Comparison of ENCODE assay signal across 1 cellular context in the genomic region with DNA sequence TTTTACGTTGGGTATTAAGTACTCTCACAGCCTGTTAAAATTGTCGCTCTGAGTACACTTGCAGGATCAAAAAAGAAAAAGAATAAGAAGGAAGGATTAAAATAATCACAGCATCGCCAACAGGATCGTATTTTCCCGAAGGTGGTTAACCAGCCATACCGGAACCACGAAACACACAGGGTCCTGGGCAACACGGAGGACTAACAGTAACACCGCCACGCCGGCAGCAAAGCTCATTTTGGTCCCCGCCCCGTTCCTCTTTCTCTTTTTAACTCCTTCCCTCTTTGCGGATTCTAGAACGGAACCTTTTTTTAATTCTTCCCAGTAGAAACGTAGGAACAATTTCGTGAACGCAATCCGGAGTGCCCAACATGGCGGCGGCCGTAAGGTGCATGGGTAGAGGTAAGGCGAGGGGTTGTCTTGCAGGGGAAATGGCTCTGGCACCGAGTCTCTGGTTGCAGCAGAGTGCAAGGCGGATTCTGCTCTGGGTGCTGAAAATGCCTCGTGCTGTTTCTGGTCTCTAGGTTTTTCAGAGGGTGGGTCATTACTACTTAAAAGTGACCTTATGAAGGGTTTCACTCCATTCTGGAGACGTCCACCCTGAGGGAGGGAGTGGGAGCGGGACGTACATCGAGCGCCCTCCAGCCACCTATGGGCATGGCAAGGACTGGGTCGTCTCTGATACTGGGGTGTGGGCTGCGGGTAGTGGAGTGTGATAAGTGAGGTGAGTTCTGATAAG.
TF ChIP-seq lines count a peak whose summit lies in the region.

A gene (plus strand): TSS at position 353 of the 739 bp plus-strand sequence. CDS start 19 bp downstream, at position 372.

TF ChIP-seq in HepG2, 621 proteins besides CTCF, POLR2A, EP300 and RAD21 (continued from another document and continues in another):
- no peak; the same call in 1 of the 2 replicates for TF ChIP-seq SSRP1 (CRISPR knock-in tag; IDR thresholded peaks at IDR 0.05)
- peak; percentile 91 for TF ChIP-seq ZMYM4 (CRISPR knock-in tag; IDR thresholded peaks at IDR 0.05)
- peak; percentile 90; the same call in 1 of the 2 replicates for TF ChIP-seq SMAD9 (CRISPR knock-in tag; IDR thresholded peaks at IDR 0.05)
- no peak for TF ChIP-seq ZNF841 (CRISPR knock-in tag; IDR thresholded peaks at IDR 0.05; ENCODE audit: borderline replicate concordance)
- TF ChIP-seq, protein P1, sequence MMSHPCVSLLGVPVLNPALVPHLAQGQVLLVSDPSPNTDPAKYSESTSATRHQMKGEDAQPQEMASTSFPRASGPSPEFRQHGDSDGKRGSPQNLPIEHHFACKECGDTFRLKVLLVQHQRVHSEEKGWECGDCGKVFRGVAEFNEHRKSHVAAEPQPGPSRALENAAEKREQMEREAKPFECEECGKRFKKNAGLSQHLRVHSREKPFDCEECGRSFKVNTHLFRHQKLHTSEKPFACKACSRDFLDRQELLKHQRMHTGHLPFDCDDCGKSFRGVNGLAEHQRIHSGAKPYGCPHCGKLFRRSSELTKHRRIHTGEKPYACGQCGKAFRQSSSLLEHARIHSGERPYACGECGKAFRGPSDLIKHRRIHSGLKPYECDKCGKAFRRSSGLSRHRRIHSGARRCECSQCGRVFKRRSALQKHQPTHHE (CRISPR knock-in tag; IDR thresholded peaks at IDR 0.05; ENCODE audit: borderline replicate concordance): no peak; the same call in 1 of the 2 replicates
- peak; percentile 88 for TF ChIP-seq KMT2B (CRISPR knock-in tag; IDR thresholded peaks at IDR 0.05)
- TF ChIP-seq MBNL3 (CRISPR knock-in tag; conservative IDR thresholded peaks at IDR 0.05): no peak; the same call in 1 of the 2 replicates
- peak; percentile 60 for TF ChIP-seq HNRNPK (IDR thresholded peaks at IDR 0.05; ENCODE audit: low read depth, low read length, poor library complexity, severe bottlenecking)
- peak; percentile 95 for TF ChIP-seq REPIN1 (CRISPR knock-in tag; IDR thresholded peaks at IDR 0.05; ENCODE audit: borderline replicate concordance, low read depth)
- TF ChIP-seq POLR2AphosphoS2 (IDR thresholded peaks at IDR 0.05; ENCODE audit: low read depth, low read length): no peak
- TF ChIP-seq HNRNPL (IDR thresholded peaks at IDR 0.05; ENCODE audit: low read depth, low read length): peak; percentile 46; the same call in 1 of the 2 replicates
- TF ChIP-seq FOXO1 (CRISPR knock-in tag; IDR thresholded peaks at IDR 0.05): peak; percentile 46; the same call in 1 of the 2 replicates
- TF ChIP-seq, protein P2, sequence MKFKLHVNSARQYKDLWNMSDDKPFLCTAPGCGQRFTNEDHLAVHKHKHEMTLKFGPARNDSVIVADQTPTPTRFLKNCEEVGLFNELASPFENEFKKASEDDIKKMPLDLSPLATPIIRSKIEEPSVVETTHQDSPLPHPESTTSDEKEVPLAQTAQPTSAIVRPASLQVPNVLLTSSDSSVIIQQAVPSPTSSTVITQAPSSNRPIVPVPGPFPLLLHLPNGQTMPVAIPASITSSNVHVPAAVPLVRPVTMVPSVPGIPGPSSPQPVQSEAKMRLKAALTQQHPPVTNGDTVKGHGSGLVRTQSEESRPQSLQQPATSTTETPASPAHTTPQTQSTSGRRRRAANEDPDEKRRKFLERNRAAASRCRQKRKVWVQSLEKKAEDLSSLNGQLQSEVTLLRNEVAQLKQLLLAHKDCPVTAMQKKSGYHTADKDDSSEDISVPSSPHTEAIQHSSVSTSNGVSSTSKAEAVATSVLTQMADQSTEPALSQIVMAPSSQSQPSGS (CRISPR knock-in tag; IDR thresholded peaks at IDR 0.05): peak; percentile 80; the same call in 1 of the 2 replicates
- TF ChIP-seq KAT8 (CRISPR knock-in tag; IDR thresholded peaks at IDR 0.05): peak; percentile 98
- peak; percentile 51; the same call in 1 of the 2 replicates for TF ChIP-seq ZNF24 (IDR thresholded peaks at IDR 0.05)
- no peak for TF ChIP-seq NFE2L2 (IDR thresholded peaks at IDR 0.05; ENCODE audit: low read length)
- no peak for TF ChIP-seq ZNF572 (CRISPR knock-in tag; IDR thresholded peaks at IDR 0.05)
- TF ChIP-seq JARID2 (CRISPR knock-in tag; IDR thresholded peaks at IDR 0.05; ENCODE audit: insufficient replicate concordance): no peak
- TF ChIP-seq, protein P3, sequence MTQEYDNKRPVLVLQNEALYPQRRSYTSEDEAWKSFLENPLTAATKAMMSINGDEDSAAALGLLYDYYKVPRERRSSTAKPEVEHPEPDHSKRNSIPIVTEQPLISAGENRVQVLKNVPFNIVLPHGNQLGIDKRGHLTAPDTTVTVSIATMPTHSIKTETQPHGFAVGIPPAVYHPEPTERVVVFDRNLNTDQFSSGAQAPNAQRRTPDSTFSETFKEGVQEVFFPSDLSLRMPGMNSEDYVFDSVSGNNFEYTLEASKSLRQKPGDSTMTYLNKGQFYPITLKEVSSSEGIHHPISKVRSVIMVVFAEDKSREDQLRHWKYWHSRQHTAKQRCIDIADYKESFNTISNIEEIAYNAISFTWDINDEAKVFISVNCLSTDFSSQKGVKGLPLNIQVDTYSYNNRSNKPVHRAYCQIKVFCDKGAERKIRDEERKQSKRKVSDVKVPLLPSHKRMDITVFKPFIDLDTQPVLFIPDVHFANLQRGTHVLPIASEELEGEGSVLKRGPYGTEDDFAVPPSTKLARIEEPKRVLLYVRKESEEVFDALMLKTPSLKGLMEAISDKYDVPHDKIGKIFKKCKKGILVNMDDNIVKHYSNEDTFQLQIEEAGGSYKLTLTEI (CRISPR knock-in tag; conservative IDR thresholded peaks at IDR 0.05): no peak
- TF ChIP-seq SP140L (CRISPR knock-in tag; IDR thresholded peaks at IDR 0.05; ENCODE audit: borderline replicate concordance): peak; percentile 90; the same call in 1 of the 2 replicates
- TF ChIP-seq DPF2 (CRISPR knock-in tag; IDR thresholded peaks at IDR 0.05; ENCODE audit: borderline replicate concordance, low read depth): no peak
- peak; percentile 62; the same call in 1 of the 2 replicates for TF ChIP-seq ZIK1 (CRISPR knock-in tag; IDR thresholded peaks at IDR 0.05; ENCODE audit: borderline replicate concordance, low read depth)
- TF ChIP-seq ZNF350 (CRISPR knock-in tag; IDR thresholded peaks at IDR 0.05; ENCODE audit: borderline replicate concordance, low read depth): peak; percentile 92; the same call in 1 of the 2 replicates
- TF ChIP-seq, protein P4, sequence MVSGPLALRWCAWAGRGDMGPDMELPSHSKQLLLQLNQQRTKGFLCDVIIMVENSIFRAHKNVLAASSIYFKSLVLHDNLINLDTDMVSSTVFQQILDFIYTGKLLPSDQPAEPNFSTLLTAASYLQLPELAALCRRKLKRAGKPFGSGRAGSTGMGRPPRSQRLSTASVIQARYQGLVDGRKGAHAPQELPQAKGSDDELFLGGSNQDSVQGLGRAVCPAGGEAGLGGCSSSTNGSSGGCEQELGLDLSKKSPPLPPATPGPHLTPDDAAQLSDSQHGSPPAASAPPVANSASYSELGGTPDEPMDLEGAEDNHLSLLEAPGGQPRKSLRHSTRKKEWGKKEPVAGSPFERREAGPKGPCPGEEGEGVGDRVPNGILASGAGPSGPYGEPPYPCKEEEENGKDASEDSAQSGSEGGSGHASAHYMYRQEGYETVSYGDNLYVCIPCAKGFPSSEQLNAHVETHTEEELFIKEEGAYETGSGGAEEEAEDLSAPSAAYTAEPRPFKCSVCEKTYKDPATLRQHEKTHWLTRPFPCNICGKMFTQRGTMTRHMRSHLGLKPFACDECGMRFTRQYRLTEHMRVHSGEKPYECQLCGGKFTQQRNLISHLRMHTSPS (CRISPR knock-in tag; IDR thresholded peaks at IDR 0.05; ENCODE audit: low read depth): peak; percentile 66
- TF ChIP-seq, protein P5, sequence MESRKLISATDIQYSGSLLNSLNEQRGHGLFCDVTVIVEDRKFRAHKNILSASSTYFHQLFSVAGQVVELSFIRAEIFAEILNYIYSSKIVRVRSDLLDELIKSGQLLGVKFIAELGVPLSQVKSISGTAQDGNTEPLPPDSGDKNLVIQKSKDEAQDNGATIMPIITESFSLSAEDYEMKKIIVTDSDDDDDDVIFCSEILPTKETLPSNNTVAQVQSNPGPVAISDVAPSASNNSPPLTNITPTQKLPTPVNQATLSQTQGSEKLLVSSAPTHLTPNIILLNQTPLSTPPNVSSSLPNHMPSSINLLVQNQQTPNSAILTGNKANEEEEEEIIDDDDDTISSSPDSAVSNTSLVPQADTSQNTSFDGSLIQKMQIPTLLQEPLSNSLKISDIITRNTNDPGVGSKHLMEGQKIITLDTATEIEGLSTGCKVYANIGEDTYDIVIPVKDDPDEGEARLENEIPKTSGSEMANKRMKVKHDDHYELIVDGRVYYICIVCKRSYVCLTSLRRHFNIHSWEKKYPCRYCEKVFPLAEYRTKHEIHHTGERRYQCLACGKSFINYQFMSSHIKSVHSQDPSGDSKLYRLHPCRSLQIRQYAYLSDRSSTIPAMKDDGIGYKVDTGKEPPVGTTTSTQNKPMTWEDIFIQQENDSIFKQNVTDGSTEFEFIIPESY (CRISPR knock-in tag; IDR thresholded peaks at IDR 0.05): 0 out of 2 replicates have a peak, but pooled peaks have one; percentile 11
- TF ChIP-seq CCAR2 (optimal IDR thresholded peaks at IDR 0.05; ENCODE audit: low read depth, low read length): peak; percentile 51
- TF ChIP-seq ETV6 (CRISPR knock-in tag; conservative IDR thresholded peaks at IDR 0.05): peak; percentile 92
- TF ChIP-seq ZNF558 (CRISPR knock-in tag; IDR thresholded peaks at IDR 0.05; ENCODE audit: borderline replicate concordance): peak; percentile 50; the same call in 1 of the 2 replicates
- no peak for TF ChIP-seq SMARCC2 (IDR thresholded peaks at IDR 0.05)
- no peak for TF ChIP-seq ZNF552 (CRISPR knock-in tag; IDR thresholded peaks at IDR 0.05; ENCODE audit: borderline replicate concordance)
- TF ChIP-seq, protein P6, sequence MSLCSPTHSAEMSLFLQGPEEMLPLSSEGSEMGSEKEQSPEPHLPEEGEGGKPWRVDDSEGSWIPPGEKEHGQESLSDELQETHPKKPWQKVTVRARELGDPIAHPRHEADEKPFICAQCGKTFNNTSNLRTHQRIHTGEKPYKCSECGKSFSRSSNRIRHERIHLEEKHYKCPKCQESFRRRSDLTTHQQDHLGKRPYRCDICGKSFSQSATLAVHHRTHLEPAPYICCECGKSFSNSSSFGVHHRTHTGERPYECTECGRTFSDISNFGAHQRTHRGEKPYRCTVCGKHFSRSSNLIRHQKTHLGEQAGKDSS (CRISPR knock-in tag; IDR thresholded peaks at IDR 0.05; ENCODE audit: borderline replicate concordance, low read depth): no peak
- no peak for TF ChIP-seq ZNF557 (CRISPR knock-in tag; IDR thresholded peaks at IDR 0.05)
- TF ChIP-seq, protein P7, sequence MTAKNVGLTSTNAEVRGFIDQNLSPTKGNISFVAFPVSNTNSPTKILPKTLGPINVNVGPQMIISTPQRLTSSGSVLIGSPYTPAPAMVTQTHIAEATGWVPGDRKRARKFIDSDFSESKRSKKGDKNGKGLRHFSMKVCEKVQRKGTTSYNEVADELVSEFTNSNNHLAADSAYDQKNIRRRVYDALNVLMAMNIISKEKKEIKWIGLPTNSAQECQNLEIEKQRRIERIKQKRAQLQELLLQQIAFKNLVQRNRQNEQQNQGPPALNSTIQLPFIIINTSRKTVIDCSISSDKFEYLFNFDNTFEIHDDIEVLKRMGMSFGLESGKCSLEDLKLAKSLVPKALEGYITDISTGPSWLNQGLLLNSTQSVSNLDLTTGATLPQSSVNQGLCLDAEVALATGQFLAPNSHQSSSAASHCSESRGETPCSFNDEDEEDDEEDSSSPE (CRISPR knock-in tag; IDR thresholded peaks at IDR 0.05): peak; percentile 53; the same call in 1 of the 2 replicates
- peak; percentile 73 for TF ChIP-seq ZNF644 (CRISPR knock-in tag; IDR thresholded peaks at IDR 0.05; ENCODE audit: low read depth)
- peak; percentile 89 for TF ChIP-seq ZNF501 (CRISPR knock-in tag; IDR thresholded peaks at IDR 0.05)
- TF ChIP-seq, protein P8, sequence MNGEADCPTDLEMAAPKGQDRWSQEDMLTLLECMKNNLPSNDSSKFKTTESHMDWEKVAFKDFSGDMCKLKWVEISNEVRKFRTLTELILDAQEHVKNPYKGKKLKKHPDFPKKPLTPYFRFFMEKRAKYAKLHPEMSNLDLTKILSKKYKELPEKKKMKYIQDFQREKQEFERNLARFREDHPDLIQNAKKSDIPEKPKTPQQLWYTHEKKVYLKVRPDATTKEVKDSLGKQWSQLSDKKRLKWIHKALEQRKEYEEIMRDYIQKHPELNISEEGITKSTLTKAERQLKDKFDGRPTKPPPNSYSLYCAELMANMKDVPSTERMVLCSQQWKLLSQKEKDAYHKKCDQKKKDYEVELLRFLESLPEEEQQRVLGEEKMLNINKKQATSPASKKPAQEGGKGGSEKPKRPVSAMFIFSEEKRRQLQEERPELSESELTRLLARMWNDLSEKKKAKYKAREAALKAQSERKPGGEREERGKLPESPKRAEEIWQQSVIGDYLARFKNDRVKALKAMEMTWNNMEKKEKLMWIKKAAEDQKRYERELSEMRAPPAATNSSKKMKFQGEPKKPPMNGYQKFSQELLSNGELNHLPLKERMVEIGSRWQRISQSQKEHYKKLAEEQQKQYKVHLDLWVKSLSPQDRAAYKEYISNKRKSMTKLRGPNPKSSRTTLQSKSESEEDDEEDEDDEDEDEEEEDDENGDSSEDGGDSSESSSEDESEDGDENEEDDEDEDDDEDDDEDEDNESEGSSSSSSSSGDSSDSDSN (CRISPR knock-in tag; IDR thresholded peaks at IDR 0.05): peak; percentile 87
- no peak for TF ChIP-seq ZNF569 (CRISPR knock-in tag; IDR thresholded peaks at IDR 0.05; ENCODE audit: borderline replicate concordance)
- TF ChIP-seq, protein P9, sequence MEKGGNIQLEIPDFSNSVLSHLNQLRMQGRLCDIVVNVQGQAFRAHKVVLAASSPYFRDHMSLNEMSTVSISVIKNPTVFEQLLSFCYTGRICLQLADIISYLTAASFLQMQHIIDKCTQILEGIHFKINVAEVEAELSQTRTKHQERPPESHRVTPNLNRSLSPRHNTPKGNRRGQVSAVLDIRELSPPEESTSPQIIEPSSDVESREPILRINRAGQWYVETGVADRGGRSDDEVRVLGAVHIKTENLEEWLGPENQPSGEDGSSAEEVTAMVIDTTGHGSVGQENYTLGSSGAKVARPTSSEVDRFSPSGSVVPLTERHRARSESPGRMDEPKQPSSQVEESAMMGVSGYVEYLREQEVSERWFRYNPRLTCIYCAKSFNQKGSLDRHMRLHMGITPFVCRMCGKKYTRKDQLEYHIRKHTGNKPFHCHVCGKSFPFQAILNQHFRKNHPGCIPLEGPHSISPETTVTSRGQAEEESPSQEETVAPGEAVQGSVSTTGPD (CRISPR knock-in tag; IDR thresholded peaks at IDR 0.05): peak; percentile 65; the same call in 1 of the 2 replicates
- TF ChIP-seq SMC3 (IDR thresholded peaks at IDR 0.05; ENCODE audit: low read length): peak; percentile 26; the same call in 1 of the 2 replicates
- TF ChIP-seq ZNF333 (CRISPR knock-in tag; IDR thresholded peaks at IDR 0.05; ENCODE audit: borderline replicate concordance): no peak
- TF ChIP-seq YEATS2 (CRISPR knock-in tag; IDR thresholded peaks at IDR 0.05; ENCODE audit: borderline replicate concordance): peak; percentile 78
- no peak; the same call in 1 of the 2 replicates for TF ChIP-seq CAMTA2 (CRISPR knock-in tag; IDR thresholded peaks at IDR 0.05; ENCODE audit: borderline replicate concordance)
- TF ChIP-seq, protein P10, sequence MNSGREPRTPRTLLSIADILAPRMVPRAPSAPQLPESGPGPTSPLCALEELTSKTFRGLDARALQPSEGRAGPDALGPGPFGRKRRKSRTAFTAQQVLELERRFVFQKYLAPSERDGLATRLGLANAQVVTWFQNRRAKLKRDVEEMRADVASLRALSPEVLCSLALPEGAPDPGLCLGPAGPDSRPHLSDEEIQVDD (CRISPR knock-in tag; IDR thresholded peaks at IDR 0.05; ENCODE audit: borderline replicate concordance): no peak
